Comparison of ENCODE assay signal across 1 cellular context in genomic region chr6:144216668-144217218, GRCh38.
TF ChIP-seq lines count a peak whose summit lies in the region.

No MANE protein-coding gene starts in this region.

TF ChIP-seq in GM12878, 131 proteins besides CTCF, POLR2A, EP300 and RAD21 (continued from another document):
- no peak for TF ChIP-seq BCLAF1 (IDR thresholded peaks at IDR 0.05)
- TF ChIP-seq PRDM15 (CRISPR knock-in tag; IDR thresholded peaks at IDR 0.05), result no peak
- no peak for TF ChIP-seq SMAD1 (IDR thresholded peaks at IDR 0.05; ENCODE audit: low read depth, partially characterized antibody)
- TF ChIP-seq E2F8 (IDR thresholded peaks at IDR 0.05; ENCODE audit: low read depth, partially characterized antibody), result no peak
- peak; percentile 67; the same call in 1 of the 2 replicates for TF ChIP-seq SPI1 (IDR thresholded peaks at IDR 0.05; ENCODE audit: borderline replicate concordance, insufficient read depth, low read depth, low read length)
- no peak for TF ChIP-seq SMC3 (IDR thresholded peaks at IDR 0.05; ENCODE audit: borderline replicate concordance, low read length)
- 0 out of 2 replicates have a peak, but pooled peaks have one; percentile 9 for TF ChIP-seq ZBTB40 (IDR thresholded peaks at IDR 0.05; ENCODE audit: borderline replicate concordance)
- no peak for TF ChIP-seq ZNF217 (IDR thresholded peaks at IDR 0.05)
- no peak for TF ChIP-seq TCF7 (IDR thresholded peaks at IDR 0.05; ENCODE audit: borderline replicate concordance)
- no peak for TF ChIP-seq YBX1 (IDR thresholded peaks at IDR 0.05)
- TF ChIP-seq ATF2 (IDR thresholded peaks at IDR 0.05; ENCODE audit: low read length), result no peak
- no peak for TF ChIP-seq SREBF1 (IDR thresholded peaks at IDR 0.05; ENCODE audit: low read length)
- no peak for TF ChIP-seq IRF5 (IDR thresholded peaks at IDR 0.05; ENCODE audit: borderline replicate concordance)
- no peak for TF ChIP-seq ZNF24 (IDR thresholded peaks at IDR 0.05)
- no peak for TF ChIP-seq STAT3 (IDR thresholded peaks at IDR 0.05; ENCODE audit: low read depth, low read length)
- no peak for TF ChIP-seq ZBTB33 (IDR thresholded peaks at IDR 0.05)
- no peak for TF ChIP-seq SIN3A (IDR thresholded peaks at IDR 0.05; ENCODE audit: low read depth, low read length)
- no peak for TF ChIP-seq CHD1 (IDR thresholded peaks at IDR 0.05; ENCODE audit: low read depth, low read length)
- TF ChIP-seq MEF2A (IDR thresholded peaks at IDR 0.05; ENCODE audit: insufficient read depth, low read depth, low read length), result 0 out of 2 replicates have a peak, but pooled peaks have one; percentile 4
- TF ChIP-seq PML (IDR thresholded peaks at IDR 0.05; ENCODE audit: low read length), result no peak
- TF ChIP-seq FOXK2 (IDR thresholded peaks at IDR 0.05), result no peak
- 0 out of 2 replicates have a peak, but pooled peaks have one; percentile 5 for TF ChIP-seq IRF4 (IDR thresholded peaks at IDR 0.05; ENCODE audit: low read depth, low read length)
- TF ChIP-seq CEBPB (IDR thresholded peaks at IDR 0.05; ENCODE audit: borderline replicate concordance in 1 of 2, low read depth in 2 of 2, low read length in 2 of 2), result no peak
- TF ChIP-seq NR2C1 (IDR thresholded peaks at IDR 0.05), result no peak
- TF ChIP-seq ZNF384 (IDR thresholded peaks at IDR 0.05; ENCODE audit: borderline replicate concordance, low read depth, low read length), result 0 out of 2 replicates have a peak, but pooled peaks have one; percentile 42
